ENCODE assay signal across 13 cellular contexts in the genomic region with DNA sequence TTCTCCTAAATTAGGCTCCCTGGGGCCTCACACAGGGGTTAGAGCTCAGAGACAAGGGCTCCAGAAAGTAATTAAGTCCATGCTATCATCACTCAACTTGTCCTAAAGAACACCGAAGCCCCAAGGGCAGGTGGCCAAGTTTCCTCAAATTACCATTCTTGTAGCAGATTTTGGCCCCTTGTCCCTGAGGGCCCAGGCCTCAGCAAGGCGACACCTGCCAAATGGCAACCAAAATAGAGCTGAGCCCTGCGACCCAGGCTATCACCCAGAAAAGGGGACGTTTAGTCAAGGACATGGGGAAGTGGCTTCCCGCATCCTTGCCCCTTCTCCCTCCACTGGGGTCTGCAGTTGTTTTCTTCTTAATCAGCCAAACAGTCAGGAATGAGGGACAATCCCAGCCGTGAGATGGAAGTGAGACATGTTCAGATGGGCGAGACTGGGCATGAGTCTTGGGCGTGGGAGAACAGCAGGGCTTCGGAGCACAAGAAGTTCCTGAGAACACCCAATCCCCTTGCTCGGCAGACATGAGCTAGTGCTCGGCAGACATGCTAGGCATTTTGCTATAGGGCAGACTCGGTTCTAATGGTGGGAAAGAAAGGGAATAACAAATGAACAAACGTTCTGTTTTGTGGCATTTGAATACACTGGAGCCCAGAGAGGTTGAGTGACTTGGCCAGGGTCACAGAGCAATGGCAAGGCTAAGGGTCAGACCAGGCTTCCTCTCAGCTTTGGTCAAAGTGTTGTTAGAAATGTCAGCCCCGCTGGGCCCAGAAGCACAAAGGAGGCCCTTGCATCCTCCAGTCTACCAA. TPM values are rescaled to one million over a fixed set of nuclear protein-coding genes. Genes with fewer than 3 reads are reported as not detected.
"Had no signal": no experiment of that assay in that cellular context is flagged by ENCODE, and none has a peak within 500 bp of the region (broad histone marks: within the 10 kb centered on the region; RNA-seq: fewer than 3 reads in every experiment).

No MANE protein-coding gene starts in this region.

- H3K4me3 Mint-ChIP-seq: activated naive CD8-positive, alpha-beta T cell treated with anti-CD3 and anti-CD28 coated beads for 36 hours; activated T-cell treated with anti-CD3 and anti-CD28 coated beads, Interleukin-2, amount 50 U/mL, for 72 hours; stimulated activated memory B cell treated with anti-CD40 and anti-IgM and Interleukin-4, amounts not matched to agents 10 μg/mL and 1 μg/mL and 100 μg/mL, for 72 hours; T-helper 17 cell; type B pancreatic cell had no signal

- H3K4me1 ChIP-seq: pancreas, spleen had no signal

- H3K9me3 Mint-ChIP-seq: activated naive CD8-positive, alpha-beta T cell treated with anti-CD3 and anti-CD28 coated beads for 36 hours; activated T-cell treated with anti-CD3 and anti-CD28 coated beads, Interleukin-2, amount 50 U/mL, for 72 hours; stimulated activated memory B cell treated with anti-CD40 and anti-IgM and Interleukin-4, amounts not matched to agents 10 μg/mL and 1 μg/mL and 100 μg/mL, for 72 hours; type B pancreatic cell had no signal

- H3K4me1 Mint-ChIP-seq: activated naive CD8-positive, alpha-beta T cell treated with anti-CD3 and anti-CD28 coated beads for 36 hours; stimulated activated memory B cell treated with anti-CD40 and anti-IgM and Interleukin-4, amounts not matched to agents 10 μg/mL and 1 μg/mL and 100 μg/mL, for 72 hours; T-helper 17 cell had no signal

- ATAC-seq: activated T-cell treated with anti-CD3 and anti-CD28 coated beads, Interleukin-2, amount 50 U/mL, for 72 hours; pancreas; stimulated activated memory B cell treated with anti-CD40 and anti-IgM and Interleukin-4, amounts not matched to agents 10 μg/mL and 1 μg/mL and 100 μg/mL, for 72 hours; T-helper 17 cell had no signal

- DNase-seq: activated gamma-delta T cell treated with Interleukin-2 at 50 U/mL for 16 hours; activated naive CD8-positive, alpha-beta T cell treated with anti-CD3 and anti-CD28 coated beads for 36 hours; activated T-cell treated with anti-CD3 and anti-CD28 coated beads, Interleukin-2, amount 50 U/mL, for 72 hours; dorsolateral prefrontal cortex; kidney glomerular epithelial cell; pancreas; spleen; stimulated activated CD4-positive, alpha-beta T cell treated with anti-CD3 and anti-CD28 coated beads, Interleukin-1b, Interleukin-23, amount 100 ng/mL, for 48 hours; T-helper 17 cell had no signal

- H3K27ac Mint-ChIP-seq: activated naive CD8-positive, alpha-beta T cell treated with anti-CD3 and anti-CD28 coated beads for 36 hours; activated T-cell treated with anti-CD3 and anti-CD28 coated beads, Interleukin-2, amount 50 U/mL, for 72 hours; stimulated activated memory B cell treated with anti-CD40 and anti-IgM and Interleukin-4, amounts not matched to agents 10 μg/mL and 1 μg/mL and 100 μg/mL, for 72 hours; T-helper 17 cell; type B pancreatic cell had no signal

- H3K36me3 ChIP-seq: pancreas, spleen had no signal

- H3K27ac ChIP-seq: pancreas, spleen had no signal

- H3K27me3 ChIP-seq: dorsolateral prefrontal cortex, pancreas, spleen had no signal

- H3K9me3 ChIP-seq: pancreas, spleen had no signal

- H3K36me3 Mint-ChIP-seq: activated naive CD8-positive, alpha-beta T cell treated with anti-CD3 and anti-CD28 coated beads for 36 hours; stimulated activated memory B cell treated with anti-CD40 and anti-IgM and Interleukin-4, amounts not matched to agents 10 μg/mL and 1 μg/mL and 100 μg/mL, for 72 hours; type B pancreatic cell had no signal

- H3K4me3 ChIP-seq: dorsolateral prefrontal cortex, lung, pancreas, spleen had no signal

RNA-seq across cellular contexts. Expression of gene SSUH2, which starts 47.7 kb away (rescaled TPM):
- total RNA-seq: mononuclear cell, T-helper 17 cell had no signal
